ENCODE assay signal across 8 cellular contexts in genomic region chr1:1512425-1512824, GRCh38. TPM values are rescaled to one million over a fixed set of nuclear protein-coding genes. Genes with fewer than 3 reads are reported as not detected.
A peak's percentile ranks its signal among the peaks of the same experiment; 100 is the strongest.
DNase-seq lines count a peak whose midpoint lies in the region; ATAC-seq, FAIRE-seq and TF ChIP-seq lines count a peak whose summit lies in the region.
"Not testable (repeated sequence)": the region's sequence is repeated elsewhere in the genome, so short reads cannot be mapped to it uniquely, and the experiment has no call there.

No MANE protein-coding gene starts in this region.

- H3K9me3 ChIP-seq in BE2C; astrocyte (ENCODE audit: insufficient read depth, low read depth, low read length); mucosa of descending colon: not testable (repeated sequence)

- not testable (repeated sequence) for H3K36me3 Mint-ChIP-seq in IgD-negative memory B cell; astrocyte (ENCODE audit: low read depth, unreplicated experiment)

- DNase-seq in BE2C; astrocyte (ENCODE audit: low read depth); fibroblast of villous mesenchyme (ENCODE audit: low read depth): not testable (repeated sequence)
- DNase-seq in mucosa of descending colon: peak in 2 of 3 donors; percentile 56 to 60
- peak; percentile 16 for DNase-seq in stimulated activated CD4-positive, alpha-beta T cell treated with anti-CD3 and anti-CD28 coated beads, Interleukin-4, amount 100 ng/mL, for 1 hour

- FAIRE-seq in astrocyte (lab: Jason Lieb, UNC): not testable (repeated sequence)

- H3K9me3 Mint-ChIP-seq in IgD-negative memory B cell; astrocyte (ENCODE audit: unreplicated experiment): not testable (repeated sequence)

- not testable (repeated sequence) for H3K4me1 ChIP-seq in BE2C; astrocyte (ENCODE audit: insufficient read depth, low read length); mucosa of descending colon (ENCODE audit: low read depth)

- not testable (repeated sequence) for H2AFZ ChIP-seq in astrocyte (ENCODE audit: low read depth, low read length)

- intact Hi-C loops in mucosa of descending colon (cut with DNase I, micrococcal nuclease): not testable (repeated sequence)

- H3K4me3 Mint-ChIP-seq in IgD-negative memory B cell (peak overlapping the region; percentile 66 to 87 (median 79)), astrocyte (ENCODE audit: unreplicated experiment) (peak overlapping the region; percentile 87)

- H3K27ac ChIP-seq in astrocyte (ENCODE audit: low read depth, low read length): peak overlapping the region; percentile 50

- not testable (repeated sequence) for H3K27me3 Mint-ChIP-seq in IgD-negative memory B cell; astrocyte (ENCODE audit: low read depth, unreplicated experiment)

- not testable (repeated sequence) for H3K27me3 ChIP-seq in BE2C; astrocyte (ENCODE audit: insufficient read depth, low read length)

- H3K36me3 ChIP-seq in BE2C: peaks cover 20% of the 10 kb centered on the region
- not testable (repeated sequence) for H3K36me3 ChIP-seq in astrocyte (ENCODE audit: insufficient read depth, low read length); mucosa of descending colon (ENCODE audit: low read depth)

- H3K4me1 Mint-ChIP-seq in IgD-negative memory B cell; astrocyte (ENCODE audit: low read depth, unreplicated experiment): not testable (repeated sequence)

- peak; percentile 16 for ATAC-seq in GM21528 (IDR thresholded peaks at IDR 0.05; ENCODE audit: low FRiP score, unreplicated experiment)
- ATAC-seq in mucosa of descending colon: peak; percentile 20

- H3K79me2 ChIP-seq in astrocyte (ENCODE audit: insufficient read depth, low read length): peaks cover 31% of the 10 kb centered on the region

- not testable (repeated sequence) for H4K20me1 ChIP-seq in astrocyte (ENCODE audit: insufficient read depth, low read length)

- H3K27ac Mint-ChIP-seq in IgD-negative memory B cell: peak overlapping the region in 1 of 3 donors; percentile 73
- H3K27ac Mint-ChIP-seq in astrocyte (ENCODE audit: unreplicated experiment): peak overlapping the region; percentile 58

- H3K4me3 ChIP-seq in BE2C (ENCODE audit: low read depth, low read length) (peak overlapping the region; percentile 62), WI38 (ENCODE audit: low read depth, low read length) (peak overlapping the region; percentile 47), astrocyte (ENCODE audit: insufficient read depth, low read depth, low read length) (peak overlapping the region; percentile 91), fibroblast of villous mesenchyme (ENCODE audit: low read depth, low read length) (peak overlapping the region; percentile 89), mucosa of descending colon (peak overlapping the region; percentile 83)

- TF ChIP-seq CTCF in BE2C (IDR thresholded peaks at IDR 0.05; ENCODE audit: low read depth, low read length); WI38 (IDR thresholded peaks at IDR 0.05; ENCODE audit: low read depth, low read length); astrocyte (IDR thresholded peaks at IDR 0.05; ENCODE audit: insufficient read depth, low read depth, low read length); fibroblast of villous mesenchyme (IDR thresholded peaks at IDR 0.05; ENCODE audit: insufficient read depth, low read depth, low read length); mucosa of descending colon (IDR thresholded peaks at IDR 0.05): not testable (repeated sequence)

- peak overlapping the region; percentile 74 for H3K9ac ChIP-seq in astrocyte (ENCODE audit: low read length)

- H3K4me2 ChIP-seq in astrocyte (ENCODE audit: low read length): peak overlapping the region; percentile 81

RNA-seq across cellular contexts. Expression of gene ATAD3A, which starts 0.5 kb away (rescaled TPM):
- 88.1 TPM for polyA plus RNA-seq in BE2C (2012; ENCODE audit: insufficient read depth, insufficient read length, low read depth)
- 12.8 TPM for polyA plus RNA-seq in IgD-negative memory B cell
- total RNA-seq in astrocyte: 51.1 and 54.9 TPM in 2 replicates
- 32.9 and 36.7 TPM in 2 replicates for total RNA-seq in fibroblast of villous mesenchyme
- total RNA-seq in mucosa of descending colon: 10 to 100 TPM; 18.8 to 35.1 (median 20.8) TPM

RNA-seq across cellular contexts. Expression of gene TMEM240, which starts 28.0 kb away (rescaled TPM):
- polyA plus RNA-seq in BE2C (2012; ENCODE audit: insufficient read depth, insufficient read length, low read depth): 6.4 TPM
- polyA plus RNA-seq in IgD-negative memory B cell: not detected
- total RNA-seq in astrocyte: 7.0 and 9.0 TPM in 2 replicates
- total RNA-seq in fibroblast of villous mesenchyme: 2.2 and 2.3 TPM in 2 replicates
- 10 to 100 TPM in 1 of 3 donors, 1 to 10 TPM in 1, not detected in 1; 1.5 to 12.2 TPM for total RNA-seq in mucosa of descending colon

RNA-seq across cellular contexts. Expression of gene ATAD3B, which starts 40.9 kb away (rescaled TPM):
- 129 TPM for polyA plus RNA-seq in BE2C (2012; ENCODE audit: insufficient read depth, insufficient read length, low read depth)
- 10.8 TPM for polyA plus RNA-seq in IgD-negative memory B cell
- total RNA-seq in astrocyte (55.3 and 63.0 TPM in 2 replicates), fibroblast of villous mesenchyme (17.3 and 20.0 TPM in 2 replicates), mucosa of descending colon (10 to 100 TPM; 22.8 to 30.9 (median 25.4) TPM)
